8 cellular contexts compared by ENCODE assay signal in genomic region chrX:110145854-110146253, GRCh38.
A peak's percentile ranks its signal among the peaks of the same experiment; 100 is the strongest.
DNase-seq lines count a peak whose midpoint lies in the region; ATAC-seq and TF ChIP-seq lines count a peak whose summit lies in the region.

No MANE protein-coding gene starts in this region.

- DNase-seq in DMS53 treated with DMSO at 0.1 percent for 48 hours (lab: John Stamatoyannopoulos, UW; ENCODE audit: unreplicated experiment) (peak; percentile 25), GM19240 (ENCODE audit: insufficient read length, low spot score) (peak; percentile 18), left ventricle myocardium superior (no peak)
- DNase-seq in activated CD8-positive, alpha-beta T cell treated with anti-CD3 and anti-CD28 coated beads, Interleukin-2, amount 10 ng/mL, durations not matched to agents 7 days and 5 days = peak; percentile 28
- peak; percentile 5 for DNase-seq in stimulated activated CD4-positive, alpha-beta T cell treated with anti-CD3 and anti-CD28 coated beads, Interleukin-4, amount 100 ng/mL, for 1 hour
- DNase-seq in CD8-positive, alpha-beta memory T cell = no peak

- peak; percentile 56; the same call in 1 of the 2 replicates for TF ChIP-seq CTCF in KMS-11 (conservative IDR thresholded peaks at IDR 0.05; ENCODE audit: low read depth, low read length)

- H3K27me3 Mint-ChIP-seq in activated CD8-positive, alpha-beta T cell treated with anti-CD3 and anti-CD28 coated beads, Interleukin-2, amount 10 ng/mL, durations not matched to agents 7 days and 5 days (ENCODE audit: low read depth) = no peaks in the 10 kb centered on the region
- peaks cover 0 to 4% of the 10 kb centered on the region in 2 donors for H3K27me3 Mint-ChIP-seq in CD8-positive, alpha-beta memory T cell

- no peak overlapping the region for H3K4me3 Mint-ChIP-seq in activated CD8-positive, alpha-beta T cell treated with anti-CD3 and anti-CD28 coated beads, Interleukin-2, amount 10 ng/mL, durations not matched to agents 7 days and 5 days
- H3K4me3 Mint-ChIP-seq in CD8-positive, alpha-beta memory T cell = no peak overlapping the region

- CTCF ChIA-PET in activated CD8-positive, alpha-beta T cell treated with anti-CD3 and anti-CD28 coated beads, Interleukin-2, amount 10 ng/mL, durations not matched to agents 7 days and 5 days (lab: Charles Lee) = interaction anchor here (0.6 to 6.9 kb wide), 44 partner anchors 9 to 701 kb away, joined by 3 to 79 read pairs (median 4); no protein-coding TSS in a partner anchor
- CTCF ChIA-PET in CD8-positive, alpha-beta memory T cell (lab: Charles Lee) = interaction anchor here (0.7 to 2.8 kb wide), 19 partner anchors 9 to 289 kb away, joined by 3 to 22 read pairs (median 4); no protein-coding TSS in a partner anchor

- no peaks in the 10 kb centered on the region for H3K36me3 ChIP-seq in KMS-11 (ENCODE audit: insufficient read depth)
- no peaks in the 10 kb centered on the region for H3K36me3 ChIP-seq in CD8-positive, alpha-beta memory T cell (ENCODE audit: insufficient read depth, low read length)

- no peak for ATAC-seq in activated CD8-positive, alpha-beta T cell treated with anti-CD3 and anti-CD28 coated beads, Interleukin-2, amount 10 ng/mL, durations not matched to agents 7 days and 5 days
- ATAC-seq in left ventricle myocardium superior (peak; percentile 38), HG02973 (IDR thresholded peaks at IDR 0.05; ENCODE audit: unreplicated experiment) (no peak)

- no peak overlapping the region for H3K9ac ChIP-seq in KMS-11

- H3K27ac Mint-ChIP-seq in activated CD8-positive, alpha-beta T cell treated with anti-CD3 and anti-CD28 coated beads, Interleukin-2, amount 10 ng/mL, durations not matched to agents 7 days and 5 days = no peak overlapping the region
- peak overlapping the region in 1 of 8 donors; percentile 25 for H3K27ac Mint-ChIP-seq in CD8-positive, alpha-beta memory T cell

- no peaks in the 10 kb centered on the region for H3K36me3 Mint-ChIP-seq in activated CD8-positive, alpha-beta T cell treated with anti-CD3 and anti-CD28 coated beads, Interleukin-2, amount 10 ng/mL, durations not matched to agents 7 days and 5 days (ENCODE audit: low read depth)
- H3K36me3 Mint-ChIP-seq in CD8-positive, alpha-beta memory T cell = peaks cover 0 to 21% (median 2%) of the 10 kb centered on the region in 3 donors

- peaks cover 16% of the 10 kb centered on the region for H3K4me1 ChIP-seq in KMS-11 (ENCODE audit: low read depth, poor library complexity, severe bottlenecking)
- H3K4me1 ChIP-seq in CD8-positive, alpha-beta memory T cell (ENCODE audit: insufficient read depth, low read length) = peaks cover 6% of the 10 kb centered on the region

- H3K27me3 ChIP-seq in KMS-11 (ENCODE audit: insufficient read depth, low read depth) = no peaks in the 10 kb centered on the region
- H3K27me3 ChIP-seq in CD8-positive, alpha-beta memory T cell (ENCODE audit: insufficient read depth, low read length, poor library complexity, severe bottlenecking) = no peaks in the 10 kb centered on the region

- intact Hi-C loops in left ventricle myocardium superior (cut with micrococcal nuclease) = loop anchor here (10.0 kb wide), 1 partner anchor 231 kb away; no protein-coding TSS in a partner anchor

- no peaks in the 10 kb centered on the region for H4K20me1 ChIP-seq in KMS-11 (ENCODE audit: insufficient read depth)

- no peak overlapping the region for H3K4me3 ChIP-seq in KMS-11 (IDR thresholded peaks at IDR 0.05; ENCODE audit: insufficient read depth, low read depth, low read length)
- no peak overlapping the region for H3K4me3 ChIP-seq in CD8-positive, alpha-beta memory T cell (ENCODE audit: low read length)

- H3K4me1 Mint-ChIP-seq in activated CD8-positive, alpha-beta T cell treated with anti-CD3 and anti-CD28 coated beads, Interleukin-2, amount 10 ng/mL, durations not matched to agents 7 days and 5 days (ENCODE audit: low read depth) = peaks cover 5% of the 10 kb centered on the region
- peaks cover 5 to 11% (median 11%) of the 10 kb centered on the region in 3 donors for H3K4me1 Mint-ChIP-seq in CD8-positive, alpha-beta memory T cell

- no peak overlapping the region for H3K27ac ChIP-seq in KMS-11
- H3K27ac ChIP-seq in CD8-positive, alpha-beta memory T cell (ENCODE audit: low read depth, low read length) = no peak overlapping the region

- H2AFZ ChIP-seq in KMS-11 (ENCODE audit: low read depth) = peak overlapping the region; percentile 42; the same call in 1 of the 2 replicates

- no peaks in the 10 kb centered on the region for H3K79me2 ChIP-seq in KMS-11 (ENCODE audit: insufficient read depth, low read depth)

- peak overlapping the region; percentile 7; the same call in 1 of the 2 replicates for H3K4me2 ChIP-seq in KMS-11

- H3K9me3 Mint-ChIP-seq in activated CD8-positive, alpha-beta T cell treated with anti-CD3 and anti-CD28 coated beads, Interleukin-2, amount 10 ng/mL, durations not matched to agents 7 days and 5 days (ENCODE audit: insufficient read depth) = no peaks in the 10 kb centered on the region
- H3K9me3 Mint-ChIP-seq in CD8-positive, alpha-beta memory T cell = no peaks in the 10 kb centered on the region

- POLR2A ChIA-PET in activated CD8-positive, alpha-beta T cell treated with anti-CD3 and anti-CD28 coated beads, Interleukin-2, amount 10 ng/mL, durations not matched to agents 7 days and 5 days (lab: Charles Lee) = no interaction called here
- POLR2A ChIA-PET in CD8-positive, alpha-beta memory T cell (lab: Charles Lee) = no interaction called here

- H3K9me3 ChIP-seq in CD8-positive, alpha-beta memory T cell (ENCODE audit: low read length) = no peaks in the 10 kb centered on the region

Comparison
In these comparisons a context has a peak if more than half of its experiments do, and no peak if none do; other contexts are left out.
1. DNase-seq: peak in DMS53 treated with DMSO at 0.1 percent for 48 hours (single experiment), GM19240 (single experiment), activated CD8-positive, alpha-beta T cell treated with anti-CD3 and anti-CD28 coated beads, Interleukin-2, amount 10 ng/mL, durations not matched to agents 7 days and 5 days (single experiment) and stimulated activated CD4-positive, alpha-beta T cell treated with anti-CD3 and anti-CD28 coated beads, Interleukin-4, amount 100 ng/mL, for 1 hour (single experiment); none in left ventricle myocardium superior (single experiment) and CD8-positive, alpha-beta memory T cell (0 of 5).